ENCODE assay signal across 1 cellular context in the genomic region with DNA sequence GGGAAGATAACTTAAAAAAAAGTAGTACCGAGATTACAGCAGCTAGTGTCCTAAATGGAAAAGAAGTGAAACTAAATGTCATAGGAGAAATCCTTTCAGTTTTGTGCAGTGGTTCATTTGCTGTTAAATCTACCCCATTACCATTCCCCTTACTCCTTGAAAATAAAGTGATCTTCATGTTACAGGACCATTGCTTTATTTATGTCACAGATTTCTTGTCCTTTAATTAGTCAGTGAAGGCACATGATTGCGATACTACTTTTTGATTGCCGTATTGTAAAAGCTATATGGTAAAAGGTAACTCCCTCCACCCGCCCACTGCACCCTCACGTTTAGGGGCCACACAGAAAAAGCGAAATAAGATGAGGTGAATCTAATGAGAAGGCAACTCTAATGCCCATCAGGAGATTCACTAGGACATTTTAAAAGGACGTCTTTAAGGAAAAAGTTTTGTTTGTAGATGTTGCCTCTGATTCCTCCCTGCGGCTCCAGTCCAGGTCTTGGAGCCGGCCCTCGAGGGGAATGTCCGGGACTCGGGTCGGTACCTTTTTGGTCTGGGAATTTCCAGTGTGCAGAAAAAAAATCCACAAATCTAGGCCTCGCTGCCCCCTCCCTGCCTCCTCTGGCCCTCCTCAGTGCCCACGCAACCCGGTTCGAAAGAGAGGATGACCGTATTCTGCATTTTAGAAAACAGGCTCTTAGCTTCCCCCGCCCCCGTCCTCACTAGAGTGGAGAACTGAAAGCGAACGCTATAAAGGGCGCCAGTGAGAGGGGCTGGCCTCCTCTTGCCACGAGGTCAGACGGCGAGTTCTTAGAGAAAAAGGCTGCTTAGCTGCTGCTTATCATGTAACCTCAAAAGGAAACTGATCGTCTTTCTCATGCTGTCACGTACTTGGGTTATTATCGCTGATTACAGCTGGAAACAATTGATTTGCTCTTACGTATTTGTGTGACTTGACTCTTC.
TF ChIP-seq lines count a peak whose summit lies in the region.

No MANE protein-coding gene starts in this region.

TF ChIP-seq in K562, 482 proteins besides CTCF, POLR2A, EP300 and RAD21 (continued from another document and continues in another):
- TF ChIP-seq, protein P1, sequence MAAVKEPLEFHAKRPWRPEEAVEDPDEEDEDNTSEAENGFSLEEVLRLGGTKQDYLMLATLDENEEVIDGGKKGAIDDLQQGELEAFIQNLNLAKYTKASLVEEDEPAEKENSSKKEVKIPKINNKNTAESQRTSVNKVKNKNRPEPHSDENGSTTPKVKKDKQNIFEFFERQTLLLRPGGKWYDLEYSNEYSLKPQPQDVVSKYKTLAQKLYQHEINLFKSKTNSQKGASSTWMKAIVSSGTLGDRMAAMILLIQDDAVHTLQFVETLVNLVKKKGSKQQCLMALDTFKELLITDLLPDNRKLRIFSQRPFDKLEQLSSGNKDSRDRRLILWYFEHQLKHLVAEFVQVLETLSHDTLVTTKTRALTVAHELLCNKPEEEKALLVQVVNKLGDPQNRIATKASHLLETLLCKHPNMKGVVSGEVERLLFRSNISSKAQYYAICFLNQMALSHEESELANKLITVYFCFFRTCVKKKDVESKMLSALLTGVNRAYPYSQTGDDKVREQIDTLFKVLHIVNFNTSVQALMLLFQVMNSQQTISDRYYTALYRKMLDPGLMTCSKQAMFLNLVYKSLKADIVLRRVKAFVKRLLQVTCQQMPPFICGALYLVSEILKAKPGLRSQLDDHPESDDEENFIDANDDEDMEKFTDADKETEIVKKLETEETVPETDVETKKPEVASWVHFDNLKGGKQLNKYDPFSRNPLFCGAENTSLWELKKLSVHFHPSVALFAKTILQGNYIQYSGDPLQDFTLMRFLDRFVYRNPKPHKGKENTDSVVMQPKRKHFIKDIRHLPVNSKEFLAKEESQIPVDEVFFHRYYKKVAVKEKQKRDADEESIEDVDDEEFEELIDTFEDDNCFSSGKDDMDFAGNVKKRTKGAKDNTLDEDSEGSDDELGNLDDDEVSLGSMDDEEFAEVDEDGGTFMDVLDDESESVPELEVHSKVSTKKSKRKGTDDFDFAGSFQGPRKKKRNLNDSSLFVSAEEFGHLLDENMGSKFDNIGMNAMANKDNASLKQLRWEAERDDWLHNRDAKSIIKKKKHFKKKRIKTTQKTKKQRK (IDR thresholded peaks at IDR 0.05; ENCODE audit: borderline replicate concordance, low read depth, low read length) = no peak
- TF ChIP-seq, protein P2, sequence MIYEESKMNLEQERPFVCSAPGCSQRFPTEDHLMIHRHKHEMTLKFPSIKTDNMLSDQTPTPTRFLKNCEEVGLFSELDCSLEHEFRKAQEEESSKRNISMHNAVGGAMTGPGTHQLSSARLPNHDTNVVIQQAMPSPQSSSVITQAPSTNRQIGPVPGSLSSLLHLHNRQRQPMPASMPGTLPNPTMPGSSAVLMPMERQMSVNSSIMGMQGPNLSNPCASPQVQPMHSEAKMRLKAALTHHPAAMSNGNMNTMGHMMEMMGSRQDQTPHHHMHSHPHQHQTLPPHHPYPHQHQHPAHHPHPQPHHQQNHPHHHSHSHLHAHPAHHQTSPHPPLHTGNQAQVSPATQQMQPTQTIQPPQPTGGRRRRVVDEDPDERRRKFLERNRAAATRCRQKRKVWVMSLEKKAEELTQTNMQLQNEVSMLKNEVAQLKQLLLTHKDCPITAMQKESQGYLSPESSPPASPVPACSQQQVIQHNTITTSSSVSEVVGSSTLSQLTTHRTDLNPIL (CRISPR knock-in tag; IDR thresholded peaks at IDR 0.05) = no peak
- TF ChIP-seq, protein P3, sequence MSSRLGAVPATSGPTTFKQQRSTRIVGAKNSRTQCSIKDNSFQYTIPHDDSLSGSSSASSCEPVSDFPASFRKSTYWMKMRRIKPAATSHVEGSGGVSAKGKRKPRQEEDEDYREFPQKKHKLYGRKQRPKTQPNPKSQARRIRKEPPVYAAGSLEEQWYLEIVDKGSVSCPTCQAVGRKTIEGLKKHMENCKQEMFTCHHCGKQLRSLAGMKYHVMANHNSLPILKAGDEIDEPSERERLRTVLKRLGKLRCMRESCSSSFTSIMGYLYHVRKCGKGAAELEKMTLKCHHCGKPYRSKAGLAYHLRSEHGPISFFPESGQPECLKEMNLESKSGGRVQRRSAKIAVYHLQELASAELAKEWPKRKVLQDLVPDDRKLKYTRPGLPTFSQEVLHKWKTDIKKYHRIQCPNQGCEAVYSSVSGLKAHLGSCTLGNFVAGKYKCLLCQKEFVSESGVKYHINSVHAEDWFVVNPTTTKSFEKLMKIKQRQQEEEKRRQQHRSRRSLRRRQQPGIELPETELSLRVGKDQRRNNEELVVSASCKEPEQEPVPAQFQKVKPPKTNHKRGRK (tag; IDR thresholded peaks at IDR 0.05) = no peak
- TF ChIP-seq, protein P4, sequence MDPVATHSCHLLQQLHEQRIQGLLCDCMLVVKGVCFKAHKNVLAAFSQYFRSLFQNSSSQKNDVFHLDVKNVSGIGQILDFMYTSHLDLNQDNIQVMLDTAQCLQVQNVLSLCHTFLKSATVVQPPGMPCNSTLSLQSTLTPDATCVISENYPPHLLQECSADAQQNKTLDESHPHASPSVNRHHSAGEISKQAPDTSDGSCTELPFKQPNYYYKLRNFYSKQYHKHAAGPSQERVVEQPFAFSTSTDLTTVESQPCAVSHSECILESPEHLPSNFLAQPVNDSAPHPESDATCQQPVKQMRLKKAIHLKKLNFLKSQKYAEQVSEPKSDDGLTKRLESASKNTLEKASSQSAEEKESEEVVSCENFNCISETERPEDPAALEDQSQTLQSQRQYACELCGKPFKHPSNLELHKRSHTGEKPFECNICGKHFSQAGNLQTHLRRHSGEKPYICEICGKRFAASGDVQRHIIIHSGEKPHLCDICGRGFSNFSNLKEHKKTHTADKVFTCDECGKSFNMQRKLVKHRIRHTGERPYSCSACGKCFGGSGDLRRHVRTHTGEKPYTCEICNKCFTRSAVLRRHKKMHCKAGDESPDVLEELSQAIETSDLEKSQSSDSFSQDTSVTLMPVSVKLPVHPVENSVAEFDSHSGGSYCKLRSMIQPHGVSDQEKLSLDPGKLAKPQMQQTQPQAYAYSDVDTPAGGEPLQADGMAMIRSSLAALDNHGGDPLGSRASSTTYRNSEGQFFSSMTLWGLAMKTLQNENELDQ (CRISPR knock-in tag; IDR thresholded peaks at IDR 0.05; ENCODE audit: borderline replicate concordance) = no peak
- TF ChIP-seq, protein P5, sequence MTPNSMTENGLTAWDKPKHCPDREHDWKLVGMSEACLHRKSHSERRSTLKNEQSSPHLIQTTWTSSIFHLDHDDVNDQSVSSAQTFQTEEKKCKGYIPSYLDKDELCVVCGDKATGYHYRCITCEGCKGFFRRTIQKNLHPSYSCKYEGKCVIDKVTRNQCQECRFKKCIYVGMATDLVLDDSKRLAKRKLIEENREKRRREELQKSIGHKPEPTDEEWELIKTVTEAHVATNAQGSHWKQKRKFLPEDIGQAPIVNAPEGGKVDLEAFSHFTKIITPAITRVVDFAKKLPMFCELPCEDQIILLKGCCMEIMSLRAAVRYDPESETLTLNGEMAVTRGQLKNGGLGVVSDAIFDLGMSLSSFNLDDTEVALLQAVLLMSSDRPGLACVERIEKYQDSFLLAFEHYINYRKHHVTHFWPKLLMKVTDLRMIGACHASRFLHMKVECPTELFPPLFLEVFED (CRISPR knock-in tag; conservative IDR thresholded peaks at IDR 0.05) = no peak
- no peak for TF ChIP-seq RBFOX2 (IDR thresholded peaks at IDR 0.05; ENCODE audit: low read depth, low read length)
- TF ChIP-seq ZNF75A (CRISPR knock-in tag; IDR thresholded peaks at IDR 0.05) = no peak
- TF ChIP-seq CBX2 (IDR thresholded peaks at IDR 0.05; ENCODE audit: insufficient read depth, low read length, poor library complexity, severe bottlenecking) = no peak
- TF ChIP-seq, protein P6, sequence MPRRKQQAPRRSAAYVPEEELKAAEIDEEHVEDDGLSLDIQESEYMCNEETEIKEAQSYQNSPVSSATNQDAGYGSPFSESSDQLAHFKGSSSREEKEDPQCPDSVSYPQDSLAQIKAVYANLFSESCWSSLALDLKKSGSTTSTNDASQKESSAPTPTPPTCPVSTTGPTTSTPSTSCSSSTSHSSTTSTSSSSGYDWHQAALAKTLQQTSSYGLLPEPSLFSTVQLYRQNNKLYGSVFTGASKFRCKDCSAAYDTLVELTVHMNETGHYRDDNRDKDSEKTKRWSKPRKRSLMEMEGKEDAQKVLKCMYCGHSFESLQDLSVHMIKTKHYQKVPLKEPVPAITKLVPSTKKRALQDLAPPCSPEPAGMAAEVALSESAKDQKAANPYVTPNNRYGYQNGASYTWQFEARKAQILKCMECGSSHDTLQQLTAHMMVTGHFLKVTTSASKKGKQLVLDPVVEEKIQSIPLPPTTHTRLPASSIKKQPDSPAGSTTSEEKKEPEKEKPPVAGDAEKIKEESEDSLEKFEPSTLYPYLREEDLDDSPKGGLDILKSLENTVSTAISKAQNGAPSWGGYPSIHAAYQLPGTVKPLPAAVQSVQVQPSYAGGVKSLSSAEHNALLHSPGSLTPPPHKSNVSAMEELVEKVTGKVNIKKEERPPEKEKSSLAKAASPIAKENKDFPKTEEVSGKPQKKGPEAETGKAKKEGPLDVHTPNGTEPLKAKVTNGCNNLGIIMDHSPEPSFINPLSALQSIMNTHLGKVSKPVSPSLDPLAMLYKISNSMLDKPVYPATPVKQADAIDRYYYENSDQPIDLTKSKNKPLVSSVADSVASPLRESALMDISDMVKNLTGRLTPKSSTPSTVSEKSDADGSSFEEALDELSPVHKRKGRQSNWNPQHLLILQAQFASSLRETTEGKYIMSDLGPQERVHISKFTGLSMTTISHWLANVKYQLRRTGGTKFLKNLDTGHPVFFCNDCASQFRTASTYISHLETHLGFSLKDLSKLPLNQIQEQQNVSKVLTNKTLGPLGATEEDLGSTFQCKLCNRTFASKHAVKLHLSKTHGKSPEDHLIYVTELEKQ (CRISPR knock-in tag; IDR thresholded peaks at IDR 0.05) = no peak
- no peak for TF ChIP-seq NELFE (IDR thresholded peaks at IDR 0.05; ENCODE audit: insufficient read depth, insufficient read length)
- TF ChIP-seq, protein P7, sequence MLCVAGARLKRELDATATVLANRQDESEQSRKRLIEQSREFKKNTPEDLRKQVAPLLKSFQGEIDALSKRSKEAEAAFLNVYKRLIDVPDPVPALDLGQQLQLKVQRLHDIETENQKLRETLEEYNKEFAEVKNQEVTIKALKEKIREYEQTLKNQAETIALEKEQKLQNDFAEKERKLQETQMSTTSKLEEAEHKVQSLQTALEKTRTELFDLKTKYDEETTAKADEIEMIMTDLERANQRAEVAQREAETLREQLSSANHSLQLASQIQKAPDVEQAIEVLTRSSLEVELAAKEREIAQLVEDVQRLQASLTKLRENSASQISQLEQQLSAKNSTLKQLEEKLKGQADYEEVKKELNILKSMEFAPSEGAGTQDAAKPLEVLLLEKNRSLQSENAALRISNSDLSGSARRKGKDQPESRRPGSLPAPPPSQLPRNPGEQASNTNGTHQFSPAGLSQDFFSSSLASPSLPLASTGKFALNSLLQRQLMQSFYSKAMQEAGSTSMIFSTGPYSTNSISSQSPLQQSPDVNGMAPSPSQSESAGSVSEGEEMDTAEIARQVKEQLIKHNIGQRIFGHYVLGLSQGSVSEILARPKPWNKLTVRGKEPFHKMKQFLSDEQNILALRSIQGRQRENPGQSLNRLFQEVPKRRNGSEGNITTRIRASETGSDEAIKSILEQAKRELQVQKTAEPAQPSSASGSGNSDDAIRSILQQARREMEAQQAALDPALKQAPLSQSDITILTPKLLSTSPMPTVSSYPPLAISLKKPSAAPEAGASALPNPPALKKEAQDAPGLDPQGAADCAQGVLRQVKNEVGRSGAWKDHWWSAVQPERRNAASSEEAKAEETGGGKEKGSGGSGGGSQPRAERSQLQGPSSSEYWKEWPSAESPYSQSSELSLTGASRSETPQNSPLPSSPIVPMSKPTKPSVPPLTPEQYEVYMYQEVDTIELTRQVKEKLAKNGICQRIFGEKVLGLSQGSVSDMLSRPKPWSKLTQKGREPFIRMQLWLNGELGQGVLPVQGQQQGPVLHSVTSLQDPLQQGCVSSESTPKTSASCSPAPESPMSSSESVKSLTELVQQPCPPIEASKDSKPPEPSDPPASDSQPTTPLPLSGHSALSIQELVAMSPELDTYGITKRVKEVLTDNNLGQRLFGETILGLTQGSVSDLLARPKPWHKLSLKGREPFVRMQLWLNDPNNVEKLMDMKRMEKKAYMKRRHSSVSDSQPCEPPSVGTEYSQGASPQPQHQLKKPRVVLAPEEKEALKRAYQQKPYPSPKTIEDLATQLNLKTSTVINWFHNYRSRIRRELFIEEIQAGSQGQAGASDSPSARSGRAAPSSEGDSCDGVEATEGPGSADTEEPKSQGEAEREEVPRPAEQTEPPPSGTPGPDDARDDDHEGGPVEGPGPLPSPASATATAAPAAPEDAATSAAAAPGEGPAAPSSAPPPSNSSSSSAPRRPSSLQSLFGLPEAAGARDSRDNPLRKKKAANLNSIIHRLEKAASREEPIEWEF (CRISPR knock-in tag; IDR thresholded peaks at IDR 0.05) = no peak
- TF ChIP-seq, protein P8, sequence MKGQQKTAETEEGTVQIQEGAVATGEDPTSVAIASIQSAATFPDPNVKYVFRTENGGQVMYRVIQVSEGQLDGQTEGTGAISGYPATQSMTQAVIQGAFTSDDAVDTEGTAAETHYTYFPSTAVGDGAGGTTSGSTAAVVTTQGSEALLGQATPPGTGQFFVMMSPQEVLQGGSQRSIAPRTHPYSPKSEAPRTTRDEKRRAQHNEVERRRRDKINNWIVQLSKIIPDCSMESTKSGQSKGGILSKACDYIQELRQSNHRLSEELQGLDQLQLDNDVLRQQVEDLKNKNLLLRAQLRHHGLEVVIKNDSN (CRISPR knock-in tag; IDR thresholded peaks at IDR 0.05) = no peak
- TF ChIP-seq, protein P9, sequence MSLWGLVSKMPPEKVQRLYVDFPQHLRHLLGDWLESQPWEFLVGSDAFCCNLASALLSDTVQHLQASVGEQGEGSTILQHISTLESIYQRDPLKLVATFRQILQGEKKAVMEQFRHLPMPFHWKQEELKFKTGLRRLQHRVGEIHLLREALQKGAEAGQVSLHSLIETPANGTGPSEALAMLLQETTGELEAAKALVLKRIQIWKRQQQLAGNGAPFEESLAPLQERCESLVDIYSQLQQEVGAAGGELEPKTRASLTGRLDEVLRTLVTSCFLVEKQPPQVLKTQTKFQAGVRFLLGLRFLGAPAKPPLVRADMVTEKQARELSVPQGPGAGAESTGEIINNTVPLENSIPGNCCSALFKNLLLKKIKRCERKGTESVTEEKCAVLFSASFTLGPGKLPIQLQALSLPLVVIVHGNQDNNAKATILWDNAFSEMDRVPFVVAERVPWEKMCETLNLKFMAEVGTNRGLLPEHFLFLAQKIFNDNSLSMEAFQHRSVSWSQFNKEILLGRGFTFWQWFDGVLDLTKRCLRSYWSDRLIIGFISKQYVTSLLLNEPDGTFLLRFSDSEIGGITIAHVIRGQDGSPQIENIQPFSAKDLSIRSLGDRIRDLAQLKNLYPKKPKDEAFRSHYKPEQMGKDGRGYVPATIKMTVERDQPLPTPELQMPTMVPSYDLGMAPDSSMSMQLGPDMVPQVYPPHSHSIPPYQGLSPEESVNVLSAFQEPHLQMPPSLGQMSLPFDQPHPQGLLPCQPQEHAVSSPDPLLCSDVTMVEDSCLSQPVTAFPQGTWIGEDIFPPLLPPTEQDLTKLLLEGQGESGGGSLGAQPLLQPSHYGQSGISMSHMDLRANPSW (CRISPR knock-in tag; IDR thresholded peaks at IDR 0.05) = no peak
- TF ChIP-seq TOE1 (IDR thresholded peaks at IDR 0.05; ENCODE audit: borderline replicate concordance) = no peak
- no peak for TF ChIP-seq TOE1 (CRISPR knock-in tag; IDR thresholded peaks at IDR 0.05; ENCODE audit: borderline replicate concordance, low read depth)
- TF ChIP-seq, protein P10, sequence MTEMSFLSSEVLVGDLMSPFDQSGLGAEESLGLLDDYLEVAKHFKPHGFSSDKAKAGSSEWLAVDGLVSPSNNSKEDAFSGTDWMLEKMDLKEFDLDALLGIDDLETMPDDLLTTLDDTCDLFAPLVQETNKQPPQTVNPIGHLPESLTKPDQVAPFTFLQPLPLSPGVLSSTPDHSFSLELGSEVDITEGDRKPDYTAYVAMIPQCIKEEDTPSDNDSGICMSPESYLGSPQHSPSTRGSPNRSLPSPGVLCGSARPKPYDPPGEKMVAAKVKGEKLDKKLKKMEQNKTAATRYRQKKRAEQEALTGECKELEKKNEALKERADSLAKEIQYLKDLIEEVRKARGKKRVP (CRISPR knock-in tag; IDR thresholded peaks at IDR 0.05) = no peak
